ENCODE assay signal across 31 cellular contexts in genomic region chr11:111245425-111245824, GRCh38. TPM values are rescaled to one million over a fixed set of nuclear protein-coding genes. Genes with fewer than 3 reads are reported as not detected.
"Had no signal": no experiment of that assay in that cellular context is flagged by ENCODE, and none has a peak within 500 bp of the region (broad histone marks: within the 10 kb centered on the region; RNA-seq: fewer than 3 reads in every experiment).

Gene POU2AF2, plus strand, starts transcription at chr11:111245725. Its CDS starts 129 bp downstream, at chr11:111245854.

- FAIRE-seq: astrocyte, TTC549 had no signal

- H3K27ac ChIP-seq: adrenal gland, body of pancreas, brain microvascular endothelial cell, breast epithelium, VCaP had no signal

- ATAC-seq: activated CD8-positive, alpha-beta T cell treated with anti-CD3 and anti-CD28 coated beads for 36 hours; activated naive CD4-positive, alpha-beta T cell treated with anti-CD3 and anti-CD28 coated beads, Interleukin-2, amount 50 U/mL, for 72 hours; activated T-cell treated with anti-CD3 and anti-CD28 coated beads, Interleukin-2, amount 50 U/mL, for 4 hours; activated T-cell treated with anti-CD3 and anti-CD28 coated beads, Interleukin-2, amount 50 U/mL, for 72 hours; activated T-helper 17 cell treated with anti-CD3 and anti-CD28 coated beads, Interleukin-2, amount 50 U/mL, for 72 hours; body of pancreas had no signal

- H3K36me3 ChIP-seq: adrenal gland, brain microvascular endothelial cell, breast epithelium had no signal

- H3K4me1 ChIP-seq: adrenal gland, body of pancreas, breast epithelium had no signal

- H3K4me3 ChIP-seq: adrenal gland, body of pancreas, breast epithelium had no signal

- H3K9me3 ChIP-seq: adrenal gland, body of pancreas, breast epithelium had no signal

- DNase-seq: activated B cell treated with CpG ODN at 0.5 μM for 24 hours; activated CD4-positive, alpha-beta memory T cell treated with anti-CD3 and anti-CD28 coated beads for 36 hours; activated CD4-positive, alpha-beta T cell treated with anti-CD3 and anti-CD28 coated beads for 4 hours; activated CD4-positive, alpha-beta T cell treated with anti-CD3 and anti-CD28 coated beads, Interleukin-2, amount 10 ng/mL, durations not matched to agents 7 days and 5 days; activated CD4-positive, CD25-positive, alpha-beta regulatory T cell treated with anti-CD3 and anti-CD28 coated beads, Interleukin-2, amount 50 U/mL, for 72 hours; activated CD8-positive, alpha-beta memory T cell treated with anti-CD3 and anti-CD28 coated beads, Interleukin-2, amount 50 U/mL, for 4 hours; activated CD8-positive, alpha-beta T cell treated with anti-CD3 and anti-CD28 coated beads for 36 hours; activated effector memory CD4-positive, alpha-beta T cell treated with anti-CD3 and anti-CD28 coated beads, Interleukin-2, amount 50 U/mL, for 16 hours; activated gamma-delta T cell treated with Interleukin-2 at 50 U/mL for 16 hours; activated naive CD4-positive, alpha-beta T cell; activated naive CD4-positive, alpha-beta T cell treated with anti-CD3 and anti-CD28 coated beads for 36 hours; activated naive CD4-positive, alpha-beta T cell treated with anti-CD3 and anti-CD28 coated beads, Interleukin-2, amount 50 U/mL, for 16 hours; activated naive CD8-positive, alpha-beta T cell treated with anti-CD3 and anti-CD28 coated beads for 36 hours; activated T-cell treated with anti-CD3 and anti-CD28 coated beads for 4 hours; activated T-cell treated with anti-CD3 and anti-CD28 coated beads, Interleukin-2, amount 50 U/mL, for 1 hour; activated T-cell treated with anti-CD3 and anti-CD28 coated beads, Interleukin-2, amount 50 U/mL, for 4 hours; activated T-cell treated with anti-CD3 and anti-CD28 coated beads, Interleukin-2, amount 50 U/mL, for 72 hours; adrenal gland; amniotic stem cell; aorta; body of pancreas; brain microvascular endothelial cell; central memory CD4-positive, alpha-beta T cell; T-helper 2 cell; T-helper 9 cell had no signal

- H3K27me3 ChIP-seq: body of pancreas, brain microvascular endothelial cell had no signal

RNA-seq across cellular contexts. Expression of gene POU2AF2, which starts in this region (rescaled TPM):
- polyA plus RNA-seq: aorta had no signal
